Comparison of ENCODE assay signal across 31 cellular contexts in the genomic region with DNA sequence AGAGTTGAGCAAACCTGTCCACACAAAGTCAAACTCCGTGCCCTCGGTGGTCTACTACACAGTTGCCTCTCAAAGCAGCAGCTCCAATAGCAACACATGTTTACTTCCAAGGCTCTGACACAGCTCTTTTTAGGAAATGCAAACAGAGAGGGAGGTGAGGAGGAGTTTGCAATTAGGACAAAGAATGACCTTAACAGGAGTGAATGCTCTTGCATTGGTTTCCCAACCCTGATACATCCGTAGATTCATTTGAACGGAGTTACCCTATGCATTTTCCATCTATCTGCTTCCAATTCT.
"Had no signal": no experiment of that assay in that cellular context is flagged by ENCODE, and none has a peak within 500 bp of the region (broad histone marks: within the 10 kb centered on the region; RNA-seq: fewer than 3 reads in every experiment).

No MANE protein-coding gene starts in this region.

- ATAC-seq: activated CD8-positive, alpha-beta T cell treated with anti-CD3 and anti-CD28 coated beads for 36 hours; activated naive CD8-positive, alpha-beta T cell treated with anti-CD3 and anti-CD28 coated beads, Interleukin-2, amount 50 U/mL, for 24 hours; body of pancreas had no signal

- H3K27ac ChIP-seq: ascending aorta, body of pancreas, brain microvascular endothelial cell, breast epithelium, VCaP had no signal

- H3K9me3 ChIP-seq: ascending aorta, body of pancreas, breast epithelium had no signal

- H3K4me3 Mint-ChIP-seq: activated B cell treated with CpG ODN at 0.5 μM for 24 hours; activated CD4-positive, alpha-beta memory T cell treated with anti-CD3 and anti-CD28 coated beads for 36 hours; activated CD8-positive, alpha-beta T cell treated with anti-CD3 and anti-CD28 coated beads for 36 hours; activated naive CD4-positive, alpha-beta T cell treated with anti-CD3 and anti-CD28 coated beads, Interleukin-2, amount 10 ng/mL, durations not matched to agents 7 days and 5 days; activated naive CD4-positive, alpha-beta T cell treated with anti-CD3 and anti-CD28 coated beads, Interleukin-2, amount 50 U/mL, for 24 hours; activated naive CD8-positive, alpha-beta T cell; activated naive CD8-positive, alpha-beta T cell treated with anti-CD3 and anti-CD28 coated beads, Interleukin-2, amount 10 ng/mL, durations not matched to agents 7 days and 5 days; activated naive CD8-positive, alpha-beta T cell treated with anti-CD3 and anti-CD28 coated beads, Interleukin-2, amount 50 U/mL, for 24 hours; T-helper 1 cell treated with Interleukin-12 subunit alpha and Interleukin-12 subunit beta and Interleukin-4 antibody, amounts not matched to agents 30 μg/mL and 1 μg/mL, for 36 hours; T-helper 2 cell treated with Interferon-gamma antibody and Interleukin-4, amounts not matched to agents 5 μg/mL and 100 μg/mL, for 36 hours had no signal

- H3K36me3 ChIP-seq: ascending aorta, brain microvascular endothelial cell, breast epithelium had no signal

- H3K9me3 Mint-ChIP-seq: activated CD4-positive, alpha-beta memory T cell treated with anti-CD3 and anti-CD28 coated beads for 36 hours; activated CD8-positive, alpha-beta T cell treated with anti-CD3 and anti-CD28 coated beads for 36 hours; activated naive CD4-positive, alpha-beta T cell treated with anti-CD3 and anti-CD28 coated beads, Interleukin-2, amount 10 ng/mL, durations not matched to agents 7 days and 5 days; activated naive CD4-positive, alpha-beta T cell treated with anti-CD3 and anti-CD28 coated beads, Interleukin-2, amount 50 U/mL, for 24 hours; activated naive CD8-positive, alpha-beta T cell treated with anti-CD3 and anti-CD28 coated beads, Interleukin-2, amount 10 ng/mL, durations not matched to agents 7 days and 5 days; activated T-helper 2 cell treated with anti-CD3 and anti-CD28 coated beads, Interferon-gamma antibody, Interleukin-2, Interleukin-4, amounts not matched to agents 10 μg/mL and 5 μg/mL and 100 μg/mL, durations not matched to agents 14 hours and 24 hours and 36 hours; T-helper 1 cell treated with Interleukin-12 subunit alpha and Interleukin-12 subunit beta and Interleukin-4 antibody, amounts not matched to agents 30 μg/mL and 1 μg/mL, for 36 hours; T-helper 2 cell treated with Interferon-gamma antibody and Interleukin-4, amounts not matched to agents 5 μg/mL and 100 μg/mL, for 36 hours had no signal

- H3K27ac Mint-ChIP-seq: activated B cell treated with CpG ODN at 0.5 μM for 24 hours; activated CD4-positive, alpha-beta memory T cell treated with anti-CD3 and anti-CD28 coated beads for 36 hours; activated CD8-positive, alpha-beta T cell treated with anti-CD3 and anti-CD28 coated beads for 36 hours; activated naive CD4-positive, alpha-beta T cell treated with anti-CD3 and anti-CD28 coated beads, Interleukin-2, amount 10 ng/mL, durations not matched to agents 7 days and 5 days; activated naive CD4-positive, alpha-beta T cell treated with anti-CD3 and anti-CD28 coated beads, Interleukin-2, amount 50 U/mL, for 24 hours; activated naive CD8-positive, alpha-beta T cell; activated naive CD8-positive, alpha-beta T cell treated with anti-CD3 and anti-CD28 coated beads, Interleukin-2, amount 10 ng/mL, durations not matched to agents 7 days and 5 days; activated naive CD8-positive, alpha-beta T cell treated with anti-CD3 and anti-CD28 coated beads, Interleukin-2, amount 50 U/mL, for 24 hours; activated T-helper 2 cell treated with anti-CD3 and anti-CD28 coated beads, Interferon-gamma antibody, Interleukin-2, Interleukin-4, amounts not matched to agents 10 μg/mL and 5 μg/mL and 100 μg/mL, durations not matched to agents 14 hours and 24 hours and 36 hours; T-helper 1 cell treated with Interleukin-12 subunit alpha and Interleukin-12 subunit beta and Interleukin-4 antibody, amounts not matched to agents 30 μg/mL and 1 μg/mL, for 36 hours; T-helper 2 cell treated with Interferon-gamma antibody and Interleukin-4, amounts not matched to agents 5 μg/mL and 100 μg/mL, for 36 hours had no signal

- H3K36me3 Mint-ChIP-seq: activated CD4-positive, alpha-beta memory T cell treated with anti-CD3 and anti-CD28 coated beads for 36 hours; activated naive CD4-positive, alpha-beta T cell treated with anti-CD3 and anti-CD28 coated beads, Interleukin-2, amount 10 ng/mL, durations not matched to agents 7 days and 5 days; activated naive CD4-positive, alpha-beta T cell treated with anti-CD3 and anti-CD28 coated beads, Interleukin-2, amount 50 U/mL, for 24 hours; activated naive CD8-positive, alpha-beta T cell treated with anti-CD3 and anti-CD28 coated beads, Interleukin-2, amount 10 ng/mL, durations not matched to agents 7 days and 5 days had no signal

- H3K4me1 Mint-ChIP-seq: activated B cell treated with CpG ODN at 0.5 μM for 24 hours; activated naive CD8-positive, alpha-beta T cell treated with anti-CD3 and anti-CD28 coated beads, Interleukin-2, amount 50 U/mL, for 24 hours had no signal

- H3K4me1 ChIP-seq: ascending aorta, breast epithelium had no signal

- FAIRE-seq: TTC549 had no signal

- H3K4me3 ChIP-seq: ascending aorta, body of pancreas, breast epithelium had no signal

- H3K27me3 ChIP-seq: ascending aorta, body of pancreas, brain microvascular endothelial cell, breast epithelium had no signal

- DNase-seq: activated B cell treated with CpG ODN at 0.5 μM for 24 hours; activated CD4-positive, alpha-beta memory T cell treated with anti-CD3 and anti-CD28 coated beads for 36 hours; activated CD4-positive, alpha-beta T cell treated with anti-CD3 and anti-CD28 coated beads for 4 hours; activated CD4-positive, alpha-beta T cell treated with anti-CD3 and anti-CD28 coated beads, Interleukin-2, amount 50 U/mL, for 1 hour; activated CD4-positive, alpha-beta T cell treated with anti-CD3 and anti-CD28 coated beads, Interleukin-2, amount 50 U/mL, for 4 hours; activated CD4-positive, CD25-positive, alpha-beta regulatory T cell treated with anti-CD3 and anti-CD28 coated beads, Interleukin-2, amount 50 U/mL, for 72 hours; activated CD8-positive, alpha-beta memory T cell treated with anti-CD3 and anti-CD28 coated beads, Interleukin-2, amount 50 U/mL, for 4 hours; activated effector memory CD4-positive, alpha-beta T cell treated with Interleukin-2 at 50 U/mL for 16 hours; activated gamma-delta T cell; activated naive CD4-positive, alpha-beta T cell treated with anti-CD3 and anti-CD28 coated beads, Interleukin-2, amount 10 ng/mL, durations not matched to agents 7 days and 5 days; activated naive CD4-positive, alpha-beta T cell treated with Interleukin-2 at 50 U/mL for 16 hours; activated naive CD8-positive, alpha-beta T cell treated with anti-CD3 and anti-CD28 coated beads, Interleukin-2, amount 10 ng/mL, durations not matched to agents 7 days and 5 days; activated naive CD8-positive, alpha-beta T cell treated with anti-CD3 and anti-CD28 coated beads, Interleukin-2, amount 50 U/mL, for 24 hours; activated T-cell treated with anti-CD3 and anti-CD28 coated beads for 4 hours; activated T-cell treated with anti-CD3 and anti-CD28 coated beads, Interleukin-2, amount 50 U/mL, for 1 hour; activated T-cell treated with anti-CD3 and anti-CD28 coated beads, Interleukin-2, amount 50 U/mL, for 48 hours; brain microvascular endothelial cell; central memory CD4-positive, alpha-beta T cell; T-helper 1 cell; T-helper 9 cell had no signal
